ENCODE assay signal across 1 cellular context in the genomic region with DNA sequence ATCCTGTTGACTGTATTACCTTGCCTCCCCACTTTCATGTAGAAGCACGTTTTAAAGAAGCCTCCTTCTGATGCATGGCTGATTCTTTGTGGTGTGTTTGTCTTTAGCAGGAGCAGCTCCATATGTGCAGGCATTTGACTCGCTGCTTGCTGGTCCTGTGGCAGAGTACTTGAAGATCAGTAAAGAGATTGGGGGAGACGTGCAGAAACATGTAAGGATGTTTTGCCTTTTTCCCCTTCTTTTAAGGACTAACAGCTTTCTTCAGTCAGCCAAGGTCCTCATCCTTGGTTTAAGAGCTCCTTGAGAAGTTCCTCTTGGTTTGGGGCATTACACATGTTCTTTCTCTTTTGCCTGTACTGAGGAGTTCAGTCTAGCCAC.
TF ChIP-seq lines count a peak whose summit lies in the region.

No MANE protein-coding gene starts in this region.

TF ChIP-seq in IMR-90, 13 proteins besides CTCF, POLR2A, EP300 and RAD21 (continued from another document):
- no peak for TF ChIP-seq RCOR1 (IDR thresholded peaks at IDR 0.05; ENCODE audit: insufficient replicate concordance, low read length)
- no peak for TF ChIP-seq FOS (IDR thresholded peaks at IDR 0.05; ENCODE audit: low read depth, low read length)
TF ChIP-seq in IMR-90: peak in this region for 0.
